ENCODE assay signal across 14 cellular contexts in genomic region chr3:107641572-107642307, GRCh38.
A peak's percentile ranks its signal among the peaks of the same experiment; 100 is the strongest.
DNase-seq lines count a peak whose midpoint lies in the region; ATAC-seq and TF ChIP-seq lines count a peak whose summit lies in the region.
"Had no signal": no experiment of that assay in that cellular context is flagged by ENCODE, and none has a peak within 500 bp of the region (broad histone marks: within the 10 kb centered on the region; RNA-seq: fewer than 3 reads in every experiment).

No MANE protein-coding gene starts in this region.

- ATAC-seq in HG03342 (IDR thresholded peaks at IDR 0.05; ENCODE audit: unreplicated experiment), result peak; percentile 54
- no peak for ATAC-seq in HG03521 (IDR thresholded peaks at IDR 0.05; ENCODE audit: unreplicated experiment)

- TF ChIP-seq CTCF in GM20000 (IDR thresholded peaks at IDR 0.05; ENCODE audit: extremely low read depth, missing control alignments), result no peak
- TF ChIP-seq CTCF in fibroblast of pulmonary artery (IDR thresholded peaks at IDR 0.05; ENCODE audit: low read length, missing control alignments), result no peak

- DNase-seq in EH (ENCODE audit: low read depth) (peak; percentile 50), GM20000 (ENCODE audit: low spot score) (peak; percentile 13), fibroblast of pulmonary artery (ENCODE audit: low read depth) (peak; percentile 75), NCI-H1105 treated with DMSO at 0.1 percent for 48 hours (lab: John Stamatoyannopoulos, UW) (no peak), NCI-H2196 treated with DMSO at 0.1 percent for 48 hours (lab: John Stamatoyannopoulos, UW; ENCODE audit: unreplicated experiment) (no peak)
- DNase-seq in stimulated activated CD4-positive, alpha-beta T cell treated with anti-CD3 and anti-CD28 coated beads, Interleukin-12 subunit alpha, Interleukin-12 subunit beta, amount 100 ng/mL, for 4 hours, result no peak
- DNase-seq: activated naive CD8-positive, alpha-beta T cell treated with anti-CD3 and anti-CD28 coated beads, Interleukin-2, amount 10 ng/mL, durations not matched to agents 7 days and 5 days; C1 segment of cervical spinal cord; dorsolateral prefrontal cortex; NCI-H2081 treated with DMSO at 0.1 percent for 48 hours; stimulated activated naive CD4-positive, alpha-beta T cell treated with Interleukin-2 at 50 U/mL for 16 hours had no signal

- H3K4me3 ChIP-seq in fibroblast of pulmonary artery (replicated peaks; ENCODE audit: low read depth, low read length), result no peak overlapping the region
- H3K4me3 ChIP-seq: dorsolateral prefrontal cortex, SJSA1 had no signal

Comparison
In these comparisons a context has a peak if more than half of its experiments do, and no peak if none do; other contexts are left out.
1. DNase-seq: peak in EH (single experiment), GM20000 (single experiment) and fibroblast of pulmonary artery (single experiment); none in NCI-H1105 treated with DMSO at 0.1 percent for 48 hours (single experiment), NCI-H2196 treated with DMSO at 0.1 percent for 48 hours (single experiment) and stimulated activated CD4-positive, alpha-beta T cell treated with anti-CD3 and anti-CD28 coated beads, Interleukin-12 subunit alpha, Interleukin-12 subunit beta, amount 100 ng/mL, for 4 hours (single experiment).